1 cellular context compared by ENCODE assay signal in genomic region chr1:207311888-207312603, GRCh38.
A peak's percentile ranks its signal among the peaks of the same experiment; 100 is the strongest.
TF ChIP-seq lines count a peak whose summit lies in the region.

No MANE protein-coding gene starts in this region.

TF ChIP-seq in K562, 482 proteins besides CTCF, POLR2A, EP300 and RAD21 (continued from another document):
- TF ChIP-seq REST (CRISPR knock-in tag; IDR thresholded peaks at IDR 0.05; ENCODE audit: low read depth) (no peak), MED1 (CRISPR knock-in tag; IDR thresholded peaks at IDR 0.05; ENCODE audit: borderline replicate concordance) (no peak), ZNF696 (CRISPR knock-in tag; conservative IDR thresholded peaks at IDR 0.05) (no peak), ZBTB49 (CRISPR knock-in tag; IDR thresholded peaks at IDR 0.05; ENCODE audit: borderline replicate concordance) (no peak), PYGO2 (tag; IDR thresholded peaks at IDR 0.05) (peak; percentile 74)
